In genomic region chr1:154272217-154272998, GRCh38 we compare ENCODE assay signal across 8 cellular contexts. TPM values are rescaled to one million over a fixed set of nuclear protein-coding genes. Genes with fewer than 3 reads are reported as not detected.
DNase-seq lines count a peak whose midpoint lies in the region; ATAC-seq, FAIRE-seq and TF ChIP-seq lines count a peak whose summit lies in the region.

HAX1 (plus strand) TSS chr1:154272629; CDS start chr1:154272724, 95 bp downstream.

- peak within 1 kb of the TSS; percentile 94 for H3K4me3 Mint-ChIP-seq in activated naive CD8-positive, alpha-beta T cell treated with anti-CD3 and anti-CD28 coated beads for 36 hours

- peak within 1 kb of the TSS; percentile 58 to 83 (median 65) for H3K27ac ChIP-seq in pancreas
- H3K27ac ChIP-seq in tibial nerve = peak within 1 kb of the TSS; percentile 89 to 97 (median 94)

- ATAC-seq in HG02610 (IDR thresholded peaks at IDR 0.05; ENCODE audit: unreplicated experiment) = peak; percentile 86
- ATAC-seq in Right ventricle myocardium inferior = peak; percentile 91
- peak; percentile 93 to 96 (median 94) for ATAC-seq in pancreas

- peak within 1 kb of the TSS; percentile 98 for H3K27ac Mint-ChIP-seq in activated naive CD8-positive, alpha-beta T cell treated with anti-CD3 and anti-CD28 coated beads for 36 hours

- peaks cover 57% of the 10 kb centered on the region for H3K36me3 Mint-ChIP-seq in activated naive CD8-positive, alpha-beta T cell treated with anti-CD3 and anti-CD28 coated beads for 36 hours

- peak; percentile 75 to 97 for TF ChIP-seq EP300 in tibial nerve (IDR thresholded peaks at IDR 0.05)

- H3K27me3 ChIP-seq in pancreas (no peaks in the 10 kb centered on the region), tibial nerve (no peaks in the 10 kb centered on the region)

- H3K4me3 ChIP-seq in pancreas (peak within 1 kb of the TSS; percentile 31 to 78 (median 68)), tibial nerve (peak within 1 kb of the TSS; percentile 61 to 97 (median 88))

- WGBS in pancreas, 2 donors = 0% methylated on average over 47 of the region's 47 CpGs
- WGBS in tibial nerve, 2 donors = 0% methylated on average over 41 to 45 of the region's 47 CpGs

- intact Hi-C loops in Right ventricle myocardium inferior (cut with DNase I) = loop anchor here (1.0 to 2.0 kb wide), 2 partner anchors 52 to 73 kb away; partner anchors contain the start of gene UBAP2L
- intact Hi-C loops in pancreas (cut with DNase I) = no loop called here

- H3K9me3 ChIP-seq in pancreas = no peaks in the 10 kb centered on the region
- H3K9me3 ChIP-seq in tibial nerve = no peaks in the 10 kb centered on the region

- DNase-seq in NCI-H1092 treated with DMSO at 0.1 percent for 48 hours (lab: John Stamatoyannopoulos, UW) (peak; percentile 92), SKM-1 treated with dmso at 0.1 percent for 144 hours (lab: John Stamatoyannopoulos, UW; ENCODE audit: unreplicated experiment) (peak; percentile 100), Right ventricle myocardium inferior (ENCODE audit: missing footprints) (peak; percentile 96), pancreas (peak; percentile 84 to 94 (median 92)), tibial nerve (ENCODE audit: low spot score in 2 of 2) (peak; percentile 83 to 93)
- DNase-seq in activated naive CD8-positive, alpha-beta T cell treated with anti-CD3 and anti-CD28 coated beads for 36 hours = peak; percentile 93

- H3K9me3 Mint-ChIP-seq in activated naive CD8-positive, alpha-beta T cell treated with anti-CD3 and anti-CD28 coated beads for 36 hours = no peaks in the 10 kb centered on the region

- H3K4me1 ChIP-seq in pancreas (peaks cover 0 to 6% (median 0%) of the 10 kb centered on the region in 3 donors), tibial nerve (peaks cover 0 to 19% (median 11%) of the 10 kb centered on the region in 4 donors)

- TF ChIP-seq POLR2A in GM10847 (IDR thresholded peaks at IDR 0.05; ENCODE audit: extremely low read depth, insufficient read length) (peak; percentile 61), tibial nerve (IDR thresholded peaks at IDR 0.05) (peak; percentile 20 to 77)

- peak; percentile 83 for FAIRE-seq in pancreas (lab: Jason Lieb, UNC)

- TF ChIP-seq CTCF in pancreas (IDR thresholded peaks at IDR 0.05) (peak; percentile 45 to 66 (median 56)), tibial nerve (IDR thresholded peaks at IDR 0.05) (peak; percentile 71 to 95 (median 82))

- H3K4me1 Mint-ChIP-seq in activated naive CD8-positive, alpha-beta T cell treated with anti-CD3 and anti-CD28 coated beads for 36 hours = peaks cover 46% of the 10 kb centered on the region

- H3K27me3 Mint-ChIP-seq in activated naive CD8-positive, alpha-beta T cell treated with anti-CD3 and anti-CD28 coated beads for 36 hours = no peaks in the 10 kb centered on the region

- H3K36me3 ChIP-seq in pancreas (peaks cover 0 to 22% (median 0%) of the 10 kb centered on the region in 3 donors), tibial nerve (peaks cover 0 to 67% (median 4%) of the 10 kb centered on the region in 3 donors)

RNA-seq across cellular contexts. Expression of gene HAX1, which starts in this region (rescaled TPM):
- 100 to 1,000 TPM; 167 to 181 TPM for total RNA-seq in activated naive CD8-positive, alpha-beta T cell treated with anti-CD3 and anti-CD28 coated beads for 36 hours
- 184 TPM for total RNA-seq in Right ventricle myocardium inferior
- total RNA-seq in pancreas = 10 to 100 TPM; 36.7 to 61.1 (median 50.0) TPM
- 10 to 100 TPM; 95.2 to 96.2 TPM for polyA plus RNA-seq in pancreas
- total RNA-seq in tibial nerve = 100 to 1,000 TPM in 3 of 4 donors, 10 to 100 TPM in 1; 93.9 to 120 (median 111) TPM

Comparison
In these comparisons a context has a peak if more than half of its experiments do, and no peak if none do; other contexts are left out.
1. Peak in every context shown above with its lines: DNase-seq, ATAC-seq, H3K4me3 ChIP-seq and H3K27ac ChIP-seq.